In genomic region chr2:101975171-101975870, GRCh38 we compare ENCODE assay signal across 21 cellular contexts. TPM values are rescaled to one million over a fixed set of nuclear protein-coding genes. Genes with fewer than 3 reads are reported as not detected.
"Had no signal": no experiment of that assay in that cellular context is flagged by ENCODE, and none has a peak within 500 bp of the region (broad histone marks: within the 10 kb centered on the region; RNA-seq: fewer than 3 reads in every experiment).

No MANE protein-coding gene starts in this region.

- H3K4me3 ChIP-seq: ascending aorta, Peyer's patch, SJCRH30 had no signal

- ATAC-seq: activated CD4-positive, CD25-positive, alpha-beta regulatory T cell treated with anti-CD3 and anti-CD28 coated beads, Interleukin-2, amount 50 U/mL, for 24 hours; activated CD8-positive, alpha-beta T cell treated with anti-CD3 and anti-CD28 coated beads for 36 hours; activated naive CD4-positive, alpha-beta T cell treated with anti-CD3 and anti-CD28 coated beads, Interleukin-2, amount 50 U/mL, for 72 hours; activated naive CD8-positive, alpha-beta T cell treated with anti-CD3 and anti-CD28 coated beads, Interleukin-2, amount 50 U/mL, for 24 hours had no signal

- H3K27ac ChIP-seq: ascending aorta, Peyer's patch, RWPE1, SJCRH30 had no signal

- H3K4me1 ChIP-seq: ascending aorta, Peyer's patch, SJCRH30 had no signal

- H3K9me3 ChIP-seq: Peyer's patch, SJCRH30 had no signal

- H3K36me3 ChIP-seq: ascending aorta, Peyer's patch, SJCRH30 had no signal

- DNase-seq: activated CD4-positive, alpha-beta T cell treated with anti-CD3 and anti-CD28 coated beads for 4 hours; activated CD8-positive, alpha-beta memory T cell treated with anti-CD3 and anti-CD28 coated beads, Interleukin-2, amount 50 U/mL, for 4 hours; activated CD8-positive, alpha-beta T cell treated with anti-CD3 and anti-CD28 coated beads for 36 hours; activated effector memory CD4-positive, alpha-beta T cell treated with Interleukin-2 at 50 U/mL for 16 hours; activated naive CD4-positive, alpha-beta T cell; activated naive CD8-positive, alpha-beta T cell treated with anti-CD3 and anti-CD28 coated beads, Interleukin-2, amount 50 U/mL, for 24 hours; amniotic stem cell; MM.1S; NCI-H1105; NCI-H1436; NCI-H187 treated with DMSO at 0.1 percent for 48 hours; NCI-H2081 treated with DMSO at 0.1 percent for 48 hours; NCI-H446; NCI-H524; Peyer's patch; Right ventricle myocardium superior; SJCRH30 had no signal

- H3K27me3 ChIP-seq: ascending aorta, Peyer's patch, SJCRH30 had no signal

RNA-seq across cellular contexts. Expression of gene IL1R2, which starts 16.4 kb away (rescaled TPM):
- total RNA-seq: SJCRH30 had no signal
